Comparison of ENCODE assay signal across 25 cellular contexts in genomic region chr1:183553769-183554168, GRCh38. TPM values are rescaled to one million over a fixed set of nuclear protein-coding genes. Genes with fewer than 3 reads are reported as not detected.
DNase-seq lines count a peak whose midpoint lies in the region; ATAC-seq and TF ChIP-seq lines count a peak whose summit lies in the region.
"Had no signal": no experiment of that assay in that cellular context is flagged by ENCODE, and none has a peak within 500 bp of the region (broad histone marks: within the 10 kb centered on the region; RNA-seq: fewer than 3 reads in every experiment).

No MANE protein-coding gene starts in this region.

- H3K4me3 Mint-ChIP-seq in activated naive CD4-positive, alpha-beta T cell treated with anti-CD3 and anti-CD28 coated beads for 36 hours = no peak overlapping the region
- H3K4me3 Mint-ChIP-seq in endothelial cell (ENCODE audit: unreplicated experiment) (peak overlapping the region; percentile 19), progenitor cell of endocrine pancreas (ENCODE audit: low read depth) (no peak overlapping the region)
- H3K4me3 Mint-ChIP-seq: T-helper 2 cell treated with Interferon-gamma antibody and Interleukin-4, amounts not matched to agents 5 μg/mL and 100 μg/mL, for 36 hours had no signal

- peak overlapping the region; percentile 64 for H3K27ac Mint-ChIP-seq in activated naive CD4-positive, alpha-beta T cell treated with anti-CD3 and anti-CD28 coated beads for 36 hours
- peak overlapping the region in 1 of 2 donors; percentile 16 for H3K27ac Mint-ChIP-seq in activated naive CD4-positive, alpha-beta T cell treated with anti-CD3 and anti-CD28 coated beads, Interleukin-2, amount 50 U/mL, for 72 hours
- H3K27ac Mint-ChIP-seq in endothelial cell (ENCODE audit: unreplicated experiment) (peak overlapping the region; percentile 54), progenitor cell of endocrine pancreas (peak overlapping the region; percentile 74)

- no peak for ATAC-seq in activated naive CD4-positive, alpha-beta T cell treated with anti-CD3 and anti-CD28 coated beads, Interleukin-2, amount 50 U/mL, for 72 hours
- ATAC-seq in GM21529 (IDR thresholded peaks at IDR 0.05; ENCODE audit: unreplicated experiment) = no peak
- ATAC-seq: A549, gastrocnemius medialis, psoas muscle had no signal

- no peak for TF ChIP-seq CTCF in OCI-LY3 (IDR thresholded peaks at IDR 0.05; ENCODE audit: low read depth, low read length)
- no peak for TF ChIP-seq CTCF in endothelial cell (IDR thresholded peaks at IDR 0.05; ENCODE audit: unreplicated experiment)
- no peak for TF ChIP-seq CTCF in progenitor cell of endocrine pancreas (IDR thresholded peaks at IDR 0.05; ENCODE audit: unreplicated experiment)
- TF ChIP-seq CTCF in RWPE1 (conservative IDR thresholded peaks at IDR 0.05; ENCODE audit: low read depth) = no peak

- H3K9me3 ChIP-seq in OCI-LY3 (ENCODE audit: insufficient read depth, low read length) = no peaks in the 10 kb centered on the region
- H3K9me3 ChIP-seq: A549, BE2C, esophagus squamous epithelium, gastrocnemius medialis, psoas muscle had no signal

- H3K4me2 ChIP-seq in OCI-LY3 (ENCODE audit: low read length) = no peak overlapping the region
- H3K4me2 ChIP-seq: A549 had no signal

- H3K36me3 Mint-ChIP-seq in activated naive CD4-positive, alpha-beta T cell treated with anti-CD3 and anti-CD28 coated beads for 36 hours (ENCODE audit: low read depth) = peaks cover 23% of the 10 kb centered on the region
- peaks cover 7 to 13% of the 10 kb centered on the region in 2 donors for H3K36me3 Mint-ChIP-seq in activated naive CD4-positive, alpha-beta T cell treated with anti-CD3 and anti-CD28 coated beads, Interleukin-2, amount 50 U/mL, for 72 hours
- H3K36me3 Mint-ChIP-seq in endothelial cell (ENCODE audit: low read depth, unreplicated experiment) = peaks cover 23% of the 10 kb centered on the region
- H3K36me3 Mint-ChIP-seq in progenitor cell of endocrine pancreas (ENCODE audit: insufficient read depth) = peaks cover 24% of the 10 kb centered on the region

- no peaks in the 10 kb centered on the region for H3K9me3 Mint-ChIP-seq in activated naive CD4-positive, alpha-beta T cell treated with anti-CD3 and anti-CD28 coated beads for 36 hours
- no peaks in the 10 kb centered on the region for H3K9me3 Mint-ChIP-seq in activated naive CD4-positive, alpha-beta T cell treated with anti-CD3 and anti-CD28 coated beads, Interleukin-2, amount 50 U/mL, for 72 hours
- H3K9me3 Mint-ChIP-seq in endothelial cell (ENCODE audit: unreplicated experiment) (no peaks in the 10 kb centered on the region), progenitor cell of endocrine pancreas (ENCODE audit: low read depth) (no peaks in the 10 kb centered on the region)
- H3K9me3 Mint-ChIP-seq: T-helper 2 cell treated with Interferon-gamma antibody and Interleukin-4, amounts not matched to agents 5 μg/mL and 100 μg/mL, for 36 hours had no signal

- CTCF ChIA-PET in activated naive CD4-positive, alpha-beta T cell treated with anti-CD3 and anti-CD28 coated beads for 36 hours (lab: Charles Lee) = interaction anchor here (0.6 kb wide), 1 partner anchor 12 kb away, joined by 3 read pairs; no protein-coding TSS in a partner anchor
- CTCF ChIA-PET in RWPE1 (lab: Yijun Ruan, JAX) = interaction anchor here (0.6 kb wide), 3 partner anchors 15 to 1513 kb away, joined by 3 read pairs; no protein-coding TSS in a partner anchor

- POLR2A ChIA-PET in RWPE1 (lab: Yijun Ruan, JAX; ENCODE audit: low non-redundant PET) = no interaction called here

- H3K4me1 Mint-ChIP-seq in activated naive CD4-positive, alpha-beta T cell treated with anti-CD3 and anti-CD28 coated beads for 36 hours (ENCODE audit: low read depth) = peaks cover 2% of the 10 kb centered on the region
- peaks cover 32% of the 10 kb centered on the region for H3K4me1 Mint-ChIP-seq in endothelial cell (ENCODE audit: unreplicated experiment)
- H3K4me1 Mint-ChIP-seq in progenitor cell of endocrine pancreas (ENCODE audit: low read depth) = peaks cover 18% of the 10 kb centered on the region

- H3K79me2 ChIP-seq in OCI-LY3 (ENCODE audit: low read length) = 0 out of 2 replicates have a peak, but pooled peaks cover 3% of the 10 kb centered on the region

- no peak overlapping the region for H3K9ac ChIP-seq in OCI-LY3 (ENCODE audit: low read length)

- no peaks in the 10 kb centered on the region for H3K27me3 Mint-ChIP-seq in activated naive CD4-positive, alpha-beta T cell treated with anti-CD3 and anti-CD28 coated beads for 36 hours (ENCODE audit: low read depth)
- H3K27me3 Mint-ChIP-seq in endothelial cell (ENCODE audit: unreplicated experiment) (peaks cover 3% of the 10 kb centered on the region), progenitor cell of endocrine pancreas (no peaks in the 10 kb centered on the region)

- DNase-seq in activated naive CD4-positive, alpha-beta T cell treated with anti-CD3 and anti-CD28 coated beads for 36 hours = no peak
- DNase-seq in activated naive CD4-positive, alpha-beta T cell treated with anti-CD3 and anti-CD28 coated beads, Interleukin-2, amount 50 U/mL, for 72 hours (ENCODE audit: low spot score in 2 of 2) = no peak
- no peak for DNase-seq in endothelial cell (ENCODE audit: low spot score)
- no peak for DNase-seq in progenitor cell of endocrine pancreas (ENCODE audit: low spot score, unreplicated experiment)
- DNase-seq in RWPE1 (ENCODE audit: low spot score) = no peak
- no peak for DNase-seq in NAMALWA (ENCODE audit: low spot score)
- DNase-seq: activated CD8-positive, alpha-beta memory T cell treated with anti-CD3 and anti-CD28 coated beads, Interleukin-2, amount 50 U/mL, for 48 hours; activated effector memory CD4-positive, alpha-beta T cell treated with Interleukin-2 at 50 U/mL for 16 hours; BE2C; COR-L47; esophagus squamous epithelium; gastrocnemius medialis; islet precursor cell; NCI-H1105; NCI-H2029; NCI-H69; psoas muscle; substantia nigra had no signal

- H4K20me1 ChIP-seq in OCI-LY3 (ENCODE audit: insufficient read depth, low read length) = peaks cover 13% of the 10 kb centered on the region; the same call in 1 of the 2 replicates

- H2AFZ ChIP-seq in OCI-LY3 (ENCODE audit: low read depth, low read length) = no peak overlapping the region

- H3K4me1 ChIP-seq in OCI-LY3 (ENCODE audit: low read length) = no peaks in the 10 kb centered on the region
- H3K4me1 ChIP-seq: esophagus squamous epithelium, gastrocnemius medialis, psoas muscle had no signal

- H3K27ac ChIP-seq in OCI-LY3 (ENCODE audit: low read length) (peak overlapping the region; percentile 31), RWPE1 (no peak overlapping the region)
- H3K27ac ChIP-seq: A549, coronary artery, esophagus squamous epithelium, gastrocnemius medialis, psoas muscle, SK-N-MC, VCaP had no signal

- H3K36me3 ChIP-seq in OCI-LY3 (replicated peaks; ENCODE audit: low read depth, low read length) = peaks cover 91% of the 10 kb centered on the region

- H3K4me3 ChIP-seq in OCI-LY3 (ENCODE audit: low read length) = no peak overlapping the region
- H3K4me3 ChIP-seq: A549, coronary artery, esophagus squamous epithelium, gastrocnemius medialis, psoas muscle, SK-N-MC had no signal

- intact Hi-C loops in activated naive CD4-positive, alpha-beta T cell treated with anti-CD3 and anti-CD28 coated beads for 36 hours (cut with micrococcal nuclease) = no loop called here

- H3K27me3 ChIP-seq in OCI-LY3 (ENCODE audit: low read depth, low read length) = no peaks in the 10 kb centered on the region
- H3K27me3 ChIP-seq: BE2C, esophagus squamous epithelium, gastrocnemius medialis had no signal

RNA-seq across cellular contexts. Expression of gene NCF2, which starts 36.5 kb away (rescaled TPM):
- total RNA-seq in activated naive CD4-positive, alpha-beta T cell treated with anti-CD3 and anti-CD28 coated beads for 36 hours = 10 to 100 TPM; 14.0 to 14.3 TPM
- total RNA-seq in activated naive CD4-positive, alpha-beta T cell treated with anti-CD3 and anti-CD28 coated beads, Interleukin-2, amount 50 U/mL, for 72 hours = 1 to 10 TPM; 4.3 to 9.1 TPM
- total RNA-seq in endothelial cell (ENCODE audit: unreplicated experiment) = 0.67 TPM
- total RNA-seq in progenitor cell of endocrine pancreas = 0.67 and 1.7 TPM in 2 replicates
